ENCODE assay signal across 12 cellular contexts in genomic region chr7:30201921-30202320, GRCh38.
"Had no signal": no experiment of that assay in that cellular context is flagged by ENCODE, and none has a peak within 500 bp of the region (broad histone marks: within the 10 kb centered on the region; RNA-seq: fewer than 3 reads in every experiment).

No MANE protein-coding gene starts in this region.

- H3K4me3 Mint-ChIP-seq: activated CD8-positive, alpha-beta memory T cell treated with anti-CD3 and anti-CD28 coated beads, Interleukin-2, amount 10 ng/mL, durations not matched to agents 7 days and 5 days; activated naive CD8-positive, alpha-beta T cell; activated T-cell treated with anti-CD3 and anti-CD28 coated beads, Interleukin-2, amount 50 U/mL, for 24 hours; endodermal cell; naive thymus-derived CD8-positive, alpha-beta T cell had no signal

- DNase-seq: activated CD8-positive, alpha-beta memory T cell treated with anti-CD3 and anti-CD28 coated beads, Interleukin-2, amount 10 ng/mL, durations not matched to agents 7 days and 5 days; activated effector memory CD4-positive, alpha-beta T cell treated with Interleukin-2 at 50 U/mL for 16 hours; activated T-cell treated with anti-CD3 and anti-CD28 coated beads, Interleukin-2, amount 50 U/mL, for 24 hours; brain microvascular endothelial cell; endodermal cell; glutamatergic neuron; naive thymus-derived CD8-positive, alpha-beta T cell; right lobe of liver; stimulated activated CD4-positive, alpha-beta T cell treated with anti-CD3 and anti-CD28 coated beads, Interleukin-2, amount 100 ng/mL, for 48 hours; stimulated activated naive CD8-positive, alpha-beta T cell treated with anti-CD3 and anti-CD28 coated beads, Interleukin-15, Interleukin-2, amounts not matched to agents 100 U/mL and 50 U/mL, for 24 hours; T-helper 2 cell had no signal

- H3K27me3 Mint-ChIP-seq: activated CD8-positive, alpha-beta memory T cell treated with anti-CD3 and anti-CD28 coated beads, Interleukin-2, amount 10 ng/mL, durations not matched to agents 7 days and 5 days; activated naive CD8-positive, alpha-beta T cell; activated T-cell treated with anti-CD3 and anti-CD28 coated beads, Interleukin-2, amount 50 U/mL, for 24 hours; naive thymus-derived CD8-positive, alpha-beta T cell had no signal

- ATAC-seq: activated CD8-positive, alpha-beta memory T cell treated with anti-CD3 and anti-CD28 coated beads, Interleukin-2, amount 10 ng/mL, durations not matched to agents 7 days and 5 days; naive thymus-derived CD8-positive, alpha-beta T cell; right lobe of liver; stimulated activated naive CD8-positive, alpha-beta T cell treated with anti-CD3 and anti-CD28 coated beads, Interleukin-15, Interleukin-2, amounts not matched to agents 100 U/mL and 50 U/mL, for 24 hours had no signal

- H3K27ac Mint-ChIP-seq: activated CD8-positive, alpha-beta memory T cell treated with anti-CD3 and anti-CD28 coated beads, Interleukin-2, amount 10 ng/mL, durations not matched to agents 7 days and 5 days; activated naive CD8-positive, alpha-beta T cell; activated T-cell treated with anti-CD3 and anti-CD28 coated beads, Interleukin-2, amount 50 U/mL, for 24 hours; endodermal cell had no signal

- H3K4me1 Mint-ChIP-seq: activated CD8-positive, alpha-beta memory T cell treated with anti-CD3 and anti-CD28 coated beads, Interleukin-2, amount 10 ng/mL, durations not matched to agents 7 days and 5 days; endodermal cell had no signal
